Comparison of ENCODE assay signal across 8 cellular contexts in genomic region chr19:39893366-39894235, GRCh38. TPM values are rescaled to one million over a fixed set of nuclear protein-coding genes. Genes with fewer than 3 reads are reported as not detected.
A peak's percentile ranks its signal among the peaks of the same experiment; 100 is the strongest.
DNase-seq lines count a peak whose midpoint lies in the region; ATAC-seq and TF ChIP-seq lines count a peak whose summit lies in the region.
"Not testable (repeated sequence)": the region's sequence is repeated elsewhere in the genome, so short reads cannot be mapped to it uniquely, and the experiment has no call there.

No MANE protein-coding gene starts in this region.

- not testable (repeated sequence) for H2AFZ ChIP-seq in osteoblast (ENCODE audit: low read length)

- not testable (repeated sequence) for H4K20me1 ChIP-seq in osteoblast (ENCODE audit: insufficient read depth, low read length)

- H3K27ac Mint-ChIP-seq in CD8-positive, alpha-beta memory T cell = peak overlapping the region in 5 of 8 donors; percentile 29 to 95 (median 77)
- H3K27ac Mint-ChIP-seq in activated naive CD8-positive, alpha-beta T cell treated with anti-CD3 and anti-CD28 coated beads, Interleukin-2, amount 50 U/mL, for 24 hours = not testable (repeated sequence)
- H3K27ac Mint-ChIP-seq in stimulated activated naive B cell treated with anti-CD40 and anti-IgM and Interleukin-4, amounts not matched to agents 10 μg/mL and 1 μg/mL and 100 μg/mL, for 72 hours = peak overlapping the region; percentile 1

- H3K36me3 ChIP-seq in CD8-positive, alpha-beta memory T cell (ENCODE audit: insufficient read depth, low read length); left lung; osteoblast (ENCODE audit: insufficient read depth, low read length): not testable (repeated sequence)
- H3K36me3 ChIP-seq in SJCRH30 = peaks cover 11% of the 10 kb centered on the region

- H3K9me3 ChIP-seq in CD8-positive, alpha-beta memory T cell (ENCODE audit: low read length); SJCRH30 (replicated peaks); left lung; osteoblast (ENCODE audit: low read depth, low read length): not testable (repeated sequence)

- ATAC-seq in activated naive CD8-positive, alpha-beta T cell treated with anti-CD3 and anti-CD28 coated beads, Interleukin-2, amount 50 U/mL, for 24 hours; stimulated activated naive B cell treated with anti-CD40 and anti-IgM and Interleukin-4, amounts not matched to agents 10 μg/mL and 1 μg/mL and 100 μg/mL, for 72 hours (replicated peaks): not testable (repeated sequence)
- peak; percentile 47 for ATAC-seq in left lung

- not testable (repeated sequence) for H3K9me3 Mint-ChIP-seq in CD8-positive, alpha-beta memory T cell; activated naive CD8-positive, alpha-beta T cell treated with anti-CD3 and anti-CD28 coated beads, Interleukin-2, amount 50 U/mL, for 24 hours; stimulated activated naive B cell treated with anti-CD40 and anti-IgM and Interleukin-4, amounts not matched to agents 10 μg/mL and 1 μg/mL and 100 μg/mL, for 72 hours

- CTCF ChIA-PET in CD8-positive, alpha-beta memory T cell (lab: Charles Lee) = not testable (repeated sequence)

- not testable (repeated sequence) for H3K79me2 ChIP-seq in osteoblast (ENCODE audit: insufficient read depth, low read length)

- peak overlapping the region in 5 of 7 donors; percentile 6 to 74 (median 28) for H3K4me3 Mint-ChIP-seq in CD8-positive, alpha-beta memory T cell
- H3K4me3 Mint-ChIP-seq in activated naive CD8-positive, alpha-beta T cell treated with anti-CD3 and anti-CD28 coated beads, Interleukin-2, amount 50 U/mL, for 24 hours; stimulated activated naive B cell treated with anti-CD40 and anti-IgM and Interleukin-4, amounts not matched to agents 10 μg/mL and 1 μg/mL and 100 μg/mL, for 72 hours: not testable (repeated sequence)

- not testable (repeated sequence) for TF ChIP-seq CTCF in left lung (IDR thresholded peaks at IDR 0.05); osteoblast (IDR thresholded peaks at IDR 0.05; ENCODE audit: extremely low read depth, low read depth, low read length)

- not testable (repeated sequence) for H3K4me1 ChIP-seq in CD8-positive, alpha-beta memory T cell (ENCODE audit: insufficient read depth, low read length); left lung; osteoblast (ENCODE audit: insufficient read depth, low read length)
- H3K4me1 ChIP-seq in SJCRH30 = peaks cover 14% of the 10 kb centered on the region

- POLR2A ChIA-PET in CD8-positive, alpha-beta memory T cell (lab: Charles Lee) = not testable (repeated sequence)

- intact Hi-C loops in left lung (cut with DNase I) = not testable (repeated sequence)

- H3K27me3 ChIP-seq in CD8-positive, alpha-beta memory T cell (ENCODE audit: insufficient read depth, low read length, poor library complexity, severe bottlenecking); SJCRH30; osteoblast (ENCODE audit: insufficient read depth, low read length): not testable (repeated sequence)
- peaks cover 0 to 36% of the 10 kb centered on the region in 2 donors for H3K27me3 ChIP-seq in left lung

- H3K4me3 ChIP-seq in CD8-positive, alpha-beta memory T cell (ENCODE audit: low read length); left lung; osteoblast (ENCODE audit: insufficient read depth, low read length): not testable (repeated sequence)
- peak overlapping the region; percentile 57 for H3K4me3 ChIP-seq in SJCRH30

- not testable (repeated sequence) for H3K4me1 Mint-ChIP-seq in CD8-positive, alpha-beta memory T cell; activated naive CD8-positive, alpha-beta T cell treated with anti-CD3 and anti-CD28 coated beads, Interleukin-2, amount 50 U/mL, for 24 hours; stimulated activated naive B cell treated with anti-CD40 and anti-IgM and Interleukin-4, amounts not matched to agents 10 μg/mL and 1 μg/mL and 100 μg/mL, for 72 hours

- H3K27me3 Mint-ChIP-seq in CD8-positive, alpha-beta memory T cell; activated naive CD8-positive, alpha-beta T cell treated with anti-CD3 and anti-CD28 coated beads, Interleukin-2, amount 50 U/mL, for 24 hours; stimulated activated naive B cell treated with anti-CD40 and anti-IgM and Interleukin-4, amounts not matched to agents 10 μg/mL and 1 μg/mL and 100 μg/mL, for 72 hours: not testable (repeated sequence)

- peak in 4 of 5 donors; percentile 36 to 76 (median 66) for DNase-seq in CD8-positive, alpha-beta memory T cell
- peak; percentile 34 for DNase-seq in M059J (ENCODE audit: low read depth)
- peak; percentile 98 for DNase-seq in SJCRH30
- DNase-seq in activated T-cell treated with anti-CD3 and anti-CD28 coated beads, Interleukin-2, amount 50 U/mL, for 1 hour = peak; percentile 72
- DNase-seq in activated naive CD8-positive, alpha-beta T cell treated with anti-CD3 and anti-CD28 coated beads, Interleukin-2, amount 50 U/mL, for 24 hours = peak; percentile 36
- DNase-seq in left lung; stimulated activated naive B cell treated with anti-CD40 and anti-IgM and Interleukin-4, amounts not matched to agents 10 μg/mL and 1 μg/mL and 100 μg/mL, for 72 hours: not testable (repeated sequence)
- DNase-seq in osteoblast (ENCODE audit: insufficient read length, low spot score, missing footprints) = peak; percentile 52

- H3K27ac ChIP-seq in CD8-positive, alpha-beta memory T cell (ENCODE audit: low read depth, low read length); left lung; osteoblast (ENCODE audit: low read depth, low read length): not testable (repeated sequence)
- H3K27ac ChIP-seq in SJCRH30 = peak overlapping the region; percentile 89

- H3K4me2 ChIP-seq in osteoblast (ENCODE audit: insufficient read depth, low read length) = not testable (repeated sequence)

- peaks cover 0 to 21% (median 17%) of the 10 kb centered on the region in 3 donors for H3K36me3 Mint-ChIP-seq in CD8-positive, alpha-beta memory T cell
- H3K36me3 Mint-ChIP-seq in activated naive CD8-positive, alpha-beta T cell treated with anti-CD3 and anti-CD28 coated beads, Interleukin-2, amount 50 U/mL, for 24 hours (ENCODE audit: low read depth) = not testable (repeated sequence)
- H3K36me3 Mint-ChIP-seq in stimulated activated naive B cell treated with anti-CD40 and anti-IgM and Interleukin-4, amounts not matched to agents 10 μg/mL and 1 μg/mL and 100 μg/mL, for 72 hours = peaks cover 8 to 13% of the 10 kb centered on the region in 2 donors

RNA-seq across cellular contexts. Expression of gene FCGBP, which starts 40.8 kb away (rescaled TPM):
- 1 to 10 TPM; 7.0 to 7.9 TPM for total RNA-seq in CD8-positive, alpha-beta memory T cell
- polyA plus RNA-seq in CD8-positive, alpha-beta memory T cell = 2.7 TPM
- 0.15 and 0.47 TPM in 2 replicates for total RNA-seq in M059J (2014; rRNA removed; shearing (Covaris generic))
- 16.4 and 16.7 TPM in 2 replicates for total RNA-seq in SJCRH30 (2014; rRNA removed; shearing (Covaris generic))
- total RNA-seq in left lung (10 to 100 TPM; 11.1 to 14.8 TPM), osteoblast (under 0.01 TPM in 2 replicates)

RNA-seq across cellular contexts. Expression of gene FBL, which starts 47.4 kb away (rescaled TPM):
- 100 to 1,000 TPM; 661 to 682 TPM for total RNA-seq in CD8-positive, alpha-beta memory T cell
- polyA plus RNA-seq in CD8-positive, alpha-beta memory T cell = 182 TPM
- 153 and 191 TPM in 2 replicates for total RNA-seq in M059J (2014; rRNA removed; shearing (Covaris generic))
- 569 and 597 TPM in 2 replicates for total RNA-seq in SJCRH30 (2014; rRNA removed; shearing (Covaris generic))
- total RNA-seq in left lung (100 to 1,000 TPM in 1 of 2 donors, 10 to 100 TPM in 1; 82.5 to 153 TPM), osteoblast (69.0 and 87.2 TPM in 2 replicates)

RNA-seq across cellular contexts. Expression of gene DYRK1B, which starts 59.6 kb away (rescaled TPM):
- 1 to 10 TPM; 7.9 to 9.1 TPM for total RNA-seq in CD8-positive, alpha-beta memory T cell
- 15.3 TPM for polyA plus RNA-seq in CD8-positive, alpha-beta memory T cell
- total RNA-seq in M059J (2014; rRNA removed; shearing (Covaris generic)) = 4.9 and 10.6 TPM in 2 replicates
- 14.4 and 15.2 TPM in 2 replicates for total RNA-seq in SJCRH30 (2014; rRNA removed; shearing (Covaris generic))
- 10 to 100 TPM; 13.6 to 25.0 TPM for total RNA-seq in left lung
- total RNA-seq in osteoblast = 17.1 and 19.5 TPM in 2 replicates
